ENCODE assay signal across 1 cellular context in the genomic region with DNA sequence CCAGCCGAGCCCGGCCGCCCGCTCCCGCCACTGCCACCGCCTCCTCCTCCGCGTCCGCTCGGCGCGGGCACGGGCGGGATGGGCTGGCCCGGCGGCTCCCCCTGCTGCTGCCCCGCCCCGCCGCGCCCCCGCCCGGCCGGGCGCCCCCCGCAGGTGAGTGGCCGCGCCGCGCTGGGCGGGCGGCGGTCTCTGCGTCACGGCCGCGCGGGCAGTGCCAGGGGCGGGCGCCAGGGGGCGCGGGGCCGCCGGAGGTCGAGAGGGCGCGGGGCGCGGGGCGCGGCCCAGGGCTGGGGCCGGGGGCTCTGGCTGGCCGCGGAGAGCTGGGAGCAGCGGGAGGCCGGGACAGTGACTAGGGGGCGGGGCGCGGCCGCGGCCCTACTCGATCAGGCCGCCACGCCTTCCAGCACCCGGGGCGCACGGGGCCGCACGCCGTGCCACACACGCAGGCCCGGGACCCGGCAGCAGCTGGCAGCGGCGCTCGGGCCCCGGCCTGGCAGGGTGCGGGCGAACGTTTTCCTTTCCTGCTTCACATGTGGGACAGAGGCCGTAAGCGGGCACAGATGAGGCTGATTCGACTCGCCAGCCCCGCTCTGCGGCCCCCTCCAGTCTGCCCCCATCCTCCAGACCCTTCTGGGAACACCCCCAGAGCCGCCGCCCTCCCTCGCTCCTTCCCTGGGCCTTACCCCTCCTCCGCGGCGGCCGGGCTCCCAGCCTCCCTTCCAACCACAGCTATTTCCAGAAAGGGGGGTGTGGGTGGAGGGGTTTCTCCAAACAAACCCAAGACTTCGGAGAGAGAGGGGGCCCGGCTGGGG.
TF ChIP-seq lines count a peak whose summit lies in the region.

No MANE protein-coding gene starts in this region.

TF ChIP-seq in WTC11, 78 proteins besides CTCF, POLR2A, EP300 and RAD21 (continued from another document):
- TF ChIP-seq, protein P1, sequence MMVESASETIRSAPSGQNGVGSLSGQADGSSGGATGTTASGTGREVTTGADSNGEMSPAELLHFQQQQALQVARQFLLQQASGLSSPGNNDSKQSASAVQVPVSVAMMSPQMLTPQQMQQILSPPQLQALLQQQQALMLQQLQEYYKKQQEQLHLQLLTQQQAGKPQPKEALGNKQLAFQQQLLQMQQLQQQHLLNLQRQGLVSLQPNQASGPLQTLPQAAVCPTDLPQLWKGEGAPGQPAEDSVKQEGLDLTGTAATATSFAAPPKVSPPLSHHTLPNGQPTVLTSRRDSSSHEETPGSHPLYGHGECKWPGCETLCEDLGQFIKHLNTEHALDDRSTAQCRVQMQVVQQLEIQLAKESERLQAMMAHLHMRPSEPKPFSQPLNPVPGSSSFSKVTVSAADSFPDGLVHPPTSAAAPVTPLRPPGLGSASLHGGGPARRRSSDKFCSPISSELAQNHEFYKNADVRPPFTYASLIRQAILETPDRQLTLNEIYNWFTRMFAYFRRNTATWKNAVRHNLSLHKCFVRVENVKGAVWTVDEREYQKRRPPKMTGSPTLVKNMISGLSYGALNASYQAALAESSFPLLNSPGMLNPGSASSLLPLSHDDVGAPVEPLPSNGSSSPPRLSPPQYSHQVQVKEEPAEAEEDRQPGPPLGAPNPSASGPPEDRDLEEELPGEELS (CRISPR knock-in tag; IDR thresholded peaks at IDR 0.05), result 0 out of 2 replicates have a peak, but pooled peaks have one; percentile 6
- TF ChIP-seq FOXK1 (CRISPR knock-in tag; IDR thresholded peaks at IDR 0.05) (no peak), PRRX2 (CRISPR knock-in tag; IDR thresholded peaks at IDR 0.05) (no peak), SP1 (CRISPR knock-in tag; conservative IDR thresholded peaks at IDR 0.05) (peak; percentile 62), RELA (CRISPR knock-in tag; IDR thresholded peaks at IDR 0.05; ENCODE audit: borderline replicate concordance) (no peak), ZNF219 (CRISPR knock-in tag; IDR thresholded peaks at IDR 0.05; ENCODE audit: borderline replicate concordance) (peak; percentile 29; the same call in 1 of the 2 replicates)
- TF ChIP-seq, protein P2, sequence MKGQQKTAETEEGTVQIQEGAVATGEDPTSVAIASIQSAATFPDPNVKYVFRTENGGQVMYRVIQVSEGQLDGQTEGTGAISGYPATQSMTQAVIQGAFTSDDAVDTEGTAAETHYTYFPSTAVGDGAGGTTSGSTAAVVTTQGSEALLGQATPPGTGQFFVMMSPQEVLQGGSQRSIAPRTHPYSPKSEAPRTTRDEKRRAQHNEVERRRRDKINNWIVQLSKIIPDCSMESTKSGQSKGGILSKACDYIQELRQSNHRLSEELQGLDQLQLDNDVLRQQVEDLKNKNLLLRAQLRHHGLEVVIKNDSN (CRISPR knock-in tag; IDR thresholded peaks at IDR 0.05), result no peak
- TF ChIP-seq, protein P3, sequence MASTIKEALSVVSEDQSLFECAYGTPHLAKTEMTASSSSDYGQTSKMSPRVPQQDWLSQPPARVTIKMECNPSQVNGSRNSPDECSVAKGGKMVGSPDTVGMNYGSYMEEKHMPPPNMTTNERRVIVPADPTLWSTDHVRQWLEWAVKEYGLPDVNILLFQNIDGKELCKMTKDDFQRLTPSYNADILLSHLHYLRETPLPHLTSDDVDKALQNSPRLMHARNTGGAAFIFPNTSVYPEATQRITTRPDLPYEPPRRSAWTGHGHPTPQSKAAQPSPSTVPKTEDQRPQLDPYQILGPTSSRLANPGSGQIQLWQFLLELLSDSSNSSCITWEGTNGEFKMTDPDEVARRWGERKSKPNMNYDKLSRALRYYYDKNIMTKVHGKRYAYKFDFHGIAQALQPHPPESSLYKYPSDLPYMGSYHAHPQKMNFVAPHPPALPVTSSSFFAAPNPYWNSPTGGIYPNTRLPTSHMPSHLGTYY (CRISPR knock-in tag; IDR thresholded peaks at IDR 0.05), result no peak
- TF ChIP-seq, protein P4, sequence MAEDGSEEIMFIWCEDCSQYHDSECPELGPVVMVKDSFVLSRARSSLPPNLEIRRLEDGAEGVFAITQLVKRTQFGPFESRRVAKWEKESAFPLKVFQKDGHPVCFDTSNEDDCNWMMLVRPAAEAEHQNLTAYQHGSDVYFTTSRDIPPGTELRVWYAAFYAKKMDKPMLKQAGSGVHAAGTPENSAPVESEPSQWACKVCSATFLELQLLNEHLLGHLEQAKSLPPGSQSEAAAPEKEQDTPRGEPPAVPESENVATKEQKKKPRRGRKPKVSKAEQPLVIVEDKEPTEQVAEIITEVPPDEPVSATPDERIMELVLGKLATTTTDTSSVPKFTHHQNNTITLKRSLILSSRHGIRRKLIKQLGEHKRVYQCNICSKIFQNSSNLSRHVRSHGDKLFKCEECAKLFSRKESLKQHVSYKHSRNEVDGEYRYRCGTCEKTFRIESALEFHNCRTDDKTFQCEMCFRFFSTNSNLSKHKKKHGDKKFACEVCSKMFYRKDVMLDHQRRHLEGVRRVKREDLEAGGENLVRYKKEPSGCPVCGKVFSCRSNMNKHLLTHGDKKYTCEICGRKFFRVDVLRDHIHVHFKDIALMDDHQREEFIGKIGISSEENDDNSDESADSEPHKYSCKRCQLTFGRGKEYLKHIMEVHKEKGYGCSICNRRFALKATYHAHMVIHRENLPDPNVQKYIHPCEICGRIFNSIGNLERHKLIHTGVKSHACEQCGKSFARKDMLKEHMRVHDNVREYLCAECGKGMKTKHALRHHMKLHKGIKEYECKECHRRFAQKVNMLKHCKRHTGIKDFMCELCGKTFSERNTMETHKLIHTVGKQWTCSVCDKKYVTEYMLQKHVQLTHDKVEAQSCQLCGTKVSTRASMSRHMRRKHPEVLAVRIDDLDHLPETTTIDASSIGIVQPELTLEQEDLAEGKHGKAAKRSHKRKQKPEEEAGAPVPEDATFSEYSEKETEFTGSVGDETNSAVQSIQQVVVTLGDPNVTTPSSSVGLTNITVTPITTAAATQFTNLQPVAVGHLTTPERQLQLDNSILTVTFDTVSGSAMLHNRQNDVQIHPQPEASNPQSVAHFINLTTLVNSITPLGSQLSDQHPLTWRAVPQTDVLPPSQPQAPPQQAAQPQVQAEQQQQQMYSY (CRISPR knock-in tag; IDR thresholded peaks at IDR 0.05), result 0 out of 2 replicates have a peak, but pooled peaks have one; percentile 12
